ENCODE assay signal across 8 cellular contexts in the genomic region with DNA sequence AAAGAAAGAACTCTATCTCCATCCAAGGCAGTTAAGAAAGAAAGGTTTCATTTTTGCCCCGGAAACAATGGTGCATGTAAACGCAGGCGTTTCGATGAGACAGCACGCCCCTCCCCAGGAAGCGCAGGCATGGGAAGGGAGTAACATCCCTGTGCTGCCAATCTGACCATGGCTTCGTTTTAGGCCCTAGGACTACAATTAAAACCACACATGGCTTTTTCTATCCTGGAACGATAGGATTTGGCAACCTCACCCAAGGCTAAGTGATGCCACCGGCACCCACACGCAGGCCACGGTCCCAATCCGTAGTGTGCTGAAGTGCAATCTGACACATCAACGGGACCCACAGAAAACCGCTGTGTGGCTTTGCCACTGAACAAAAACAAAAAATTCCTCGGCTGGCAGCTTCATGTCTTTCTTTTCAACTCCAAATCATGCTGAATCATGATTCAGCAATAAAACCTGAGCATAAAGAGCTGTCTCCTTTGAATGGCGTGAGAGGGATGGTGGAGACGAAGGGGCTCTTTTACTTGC. TPM values are rescaled to one million over a fixed set of nuclear protein-coding genes. Genes with fewer than 3 reads are reported as not detected.
DNase-seq lines count a peak whose midpoint lies in the region; ATAC-seq and TF ChIP-seq lines count a peak whose summit lies in the region.

No MANE protein-coding gene starts in this region.

- WGBS in heart left ventricle, 4 donors: 42 to 55% (median 49%) methylated on average over 17 of the region's 17 CpGs

- H3K9me3 ChIP-seq in heart left ventricle: no peaks in the 10 kb centered on the region
- H3K9me3 ChIP-seq in adipocyte (ENCODE audit: control insufficient read depth, low read length): no peaks in the 10 kb centered on the region
- no peaks in the 10 kb centered on the region for H3K9me3 ChIP-seq in mucosa of rectum (ENCODE audit: control insufficient read depth in 2 of 2, low read length in 2 of 2)
- H3K9me3 ChIP-seq in uterus: no peaks in the 10 kb centered on the region

- H3K36me3 ChIP-seq in heart left ventricle (peaks cover 0 to 20% (median 0%) of the 10 kb centered on the region in 9 donors), adipocyte (ENCODE audit: control insufficient read depth, insufficient read depth, low read length, severe bottlenecking) (peaks cover 6% of the 10 kb centered on the region), mucosa of rectum (ENCODE audit: control insufficient read depth in 2 of 2, insufficient read depth in 2 of 2, low read length in 2 of 2) (peaks cover 3 to 15% of the 10 kb centered on the region in 2 donors), uterus (no peaks in the 10 kb centered on the region)

- H3K27me3 ChIP-seq in heart left ventricle: no peaks in the 10 kb centered on the region
- no peaks in the 10 kb centered on the region for H3K27me3 ChIP-seq in adipocyte (replicated peaks; ENCODE audit: control insufficient read depth, insufficient read depth, low read length)
- H3K27me3 ChIP-seq in mucosa of rectum (ENCODE audit: control insufficient read depth in 2 of 2, insufficient read depth in 2 of 2, low read length in 2 of 2): no peaks in the 10 kb centered on the region
- H3K27me3 ChIP-seq in uterus: no peaks in the 10 kb centered on the region

- H3K4me3 ChIP-seq in heart left ventricle (peak overlapping the region in 1 of 12 donors; percentile 23), adipocyte (ENCODE audit: low read length) (peak overlapping the region; percentile 28), mucosa of rectum (ENCODE audit: low read length in 2 of 2) (peak overlapping the region in 1 of 2 donors; percentile 21), uterus (no peak overlapping the region)

- TF ChIP-seq POLR2A in heart left ventricle (IDR thresholded peaks at IDR 0.05) (no peak), uterus (IDR thresholded peaks at IDR 0.05) (no peak)

- H3K27ac ChIP-seq in heart left ventricle (peak overlapping the region in 11 of 12 donors; percentile 62 to 85 (median 69)), mucosa of rectum (ENCODE audit: low read depth in 2 of 2, low read length in 2 of 2) (peak overlapping the region; percentile 58 to 61), uterus (peak overlapping the region; percentile 24 to 58)

- peaks cover 21 to 100% (median 86%) of the 10 kb centered on the region in 12 donors for H3K4me1 ChIP-seq in heart left ventricle
- H3K4me1 ChIP-seq in adipocyte (ENCODE audit: control insufficient read depth, insufficient read depth, low read length): peaks cover 31% of the 10 kb centered on the region
- H3K4me1 ChIP-seq in mucosa of rectum (ENCODE audit: control insufficient read depth in 2 of 2, insufficient read depth in 2 of 2, low read length in 2 of 2): peaks cover 46 to 56% of the 10 kb centered on the region in 2 donors
- H3K4me1 ChIP-seq in uterus: peaks cover 14 to 20% of the 10 kb centered on the region in 2 donors

- intact Hi-C loops in heart left ventricle (cut with DNase I): loop anchor here in 1 of 10 donors (1.0 kb wide), 1 partner anchor 49 kb away; the partner anchor contains the start of gene VMAC
- intact Hi-C loops in Right ventricle myocardium superior (cut with DNase I): no loop called here
- intact Hi-C loops in uterus (cut with DNase I; ENCODE audit: low total_unique reads): no loop called here

- H3K9ac ChIP-seq in adipocyte (ENCODE audit: low read length) (peak overlapping the region; percentile 9), mucosa of rectum (ENCODE audit: low read depth in 1 of 2, low read length in 2 of 2) (no peak overlapping the region)

- no peak for TF ChIP-seq CTCF in heart left ventricle (IDR thresholded peaks at IDR 0.05)
- no peak for TF ChIP-seq CTCF in uterus (IDR thresholded peaks at IDR 0.05)
- TF ChIP-seq CTCF in GM13976 (IDR thresholded peaks at IDR 0.05; ENCODE audit: borderline replicate concordance, control extremely low read depth, extremely low read depth, insufficient read depth, missing control alignments): no peak

- in situ Hi-C loops in GM13976 (cut with MboI; ENCODE audit: low sequenced_read_pairs, unreplicated experiment): no loop called here

- ATAC-seq in heart left ventricle: no peak
- ATAC-seq in Right ventricle myocardium superior (ENCODE audit: poor library complexity): no peak
- no peak for ATAC-seq in HG02973 (IDR thresholded peaks at IDR 0.05; ENCODE audit: unreplicated experiment)
- no peak for ATAC-seq in GM19452 (IDR thresholded peaks at IDR 0.05; ENCODE audit: unreplicated experiment)

- DNase-seq in heart left ventricle (no peak), Right ventricle myocardium superior (no peak), adipocyte (ENCODE audit: low read depth) (no peak), uterus (no peak), GM13976 (ENCODE audit: low spot score) (no peak)

RNA-seq across cellular contexts. Expression of gene RANBP3, which starts 24.2 kb away (rescaled TPM):
- 10 to 100 TPM; 48.9 to 80.7 (median 58.0) TPM for total RNA-seq in heart left ventricle
- 10 to 100 TPM; 29.4 to 59.7 TPM for polyA plus RNA-seq in heart left ventricle
- 57.4 TPM for total RNA-seq in Right ventricle myocardium superior
- total RNA-seq in uterus: 10 to 100 TPM; 40.9 to 98.1 (median 48.5) TPM

RNA-seq across cellular contexts. Expression of gene CAPS, which starts 39.7 kb away (rescaled TPM):
- total RNA-seq in heart left ventricle (1 to 10 TPM; 1.2 to 6.2 (median 3.3) TPM), Right ventricle myocardium superior (3.4 TPM), uterus (10 to 100 TPM in 3 of 4 donors, 1 to 10 TPM in 1; 2.0 to 48.7 (median 12.4) TPM)
- polyA plus RNA-seq in heart left ventricle: 1 to 10 TPM; 2.4 to 4.8 TPM

RNA-seq across cellular contexts. Expression of gene VMAC, which starts 49.1 kb away (rescaled TPM):
- 1 to 10 TPM; 1.7 to 3.9 (median 2.3) TPM for total RNA-seq in heart left ventricle
- polyA plus RNA-seq in heart left ventricle: 1 to 10 TPM; 1.3 to 3.8 TPM
- total RNA-seq in Right ventricle myocardium superior: 2.1 TPM
- total RNA-seq in uterus: 10 to 100 TPM in 1 of 4 donors, 1 to 10 TPM in 3; 2.6 to 10.9 (median 7.1) TPM

RNA-seq across cellular contexts. Expression of gene NDUFA11, which starts 50.2 kb away (rescaled TPM):
- total RNA-seq in heart left ventricle (100 to 1,000 TPM; 388 to 533 (median 476) TPM), Right ventricle myocardium superior (606 TPM), uterus (100 to 1,000 TPM in 3 of 4 donors, 10 to 100 TPM in 1; 68.7 to 261 (median 150) TPM)
- 100 to 1,000 TPM; 791 to 945 TPM for polyA plus RNA-seq in heart left ventricle
